ENCODE assay signal across 1 cellular context in genomic region chr1:165597883-165598675, GRCh38.
TF ChIP-seq lines count a peak whose summit lies in the region.

No MANE protein-coding gene starts in this region.

TF ChIP-seq in H1, 55 proteins besides CTCF, POLR2A, EP300 and RAD21:
- TF ChIP-seq HDAC2 (IDR thresholded peaks at IDR 0.05; ENCODE audit: borderline replicate concordance in 1 of 2, low read depth in 2 of 2, low read length in 2 of 2): 0 out of 4 replicates have a peak, but pooled peaks of 1 of the 2 experiments have one; percentile 65
- TF ChIP-seq RXRA (IDR thresholded peaks at IDR 0.05; ENCODE audit: insufficient read depth, low read depth, low read length): no peak
- no peak for TF ChIP-seq BACH1 (IDR thresholded peaks at IDR 0.05; ENCODE audit: low read length)
- TF ChIP-seq EGR1 (IDR thresholded peaks at IDR 0.05; ENCODE audit: borderline replicate concordance, low read depth, low read length): peak; percentile 97
- peak; percentile 59; the same call in 1 of the 2 replicates for TF ChIP-seq CREB1 (IDR thresholded peaks at IDR 0.05)
- TF ChIP-seq SP2 (IDR thresholded peaks at IDR 0.05; ENCODE audit: low read length): no peak
- peak; percentile 53 for TF ChIP-seq PHF8 (conservative IDR thresholded peaks at IDR 0.05; ENCODE audit: low read depth, low read length)
- TF ChIP-seq JUND (IDR thresholded peaks at IDR 0.05; ENCODE audit: low read length): no peak
- peak; percentile 64; the same call in 1 of the 2 replicates for TF ChIP-seq SP1 (IDR thresholded peaks at IDR 0.05; ENCODE audit: low read depth, low read length)
- no peak for TF ChIP-seq ATF2 (IDR thresholded peaks at IDR 0.05; ENCODE audit: low read length)
- TF ChIP-seq KDM4A (IDR thresholded peaks at IDR 0.05; ENCODE audit: low read depth, low read length, severe bottlenecking): peak; percentile 37
- TF ChIP-seq GABPA (IDR thresholded peaks at IDR 0.05; ENCODE audit: borderline replicate concordance, insufficient read depth, low read length): no peak
- no peak for TF ChIP-seq TCF12 (IDR thresholded peaks at IDR 0.05; ENCODE audit: low read depth, low read length)
- TF ChIP-seq NRF1 (IDR thresholded peaks at IDR 0.05; ENCODE audit: low read depth, low read length): no peak
- peak; percentile 31 for TF ChIP-seq MAX (IDR thresholded peaks at IDR 0.05)
- TF ChIP-seq, protein P1, sequence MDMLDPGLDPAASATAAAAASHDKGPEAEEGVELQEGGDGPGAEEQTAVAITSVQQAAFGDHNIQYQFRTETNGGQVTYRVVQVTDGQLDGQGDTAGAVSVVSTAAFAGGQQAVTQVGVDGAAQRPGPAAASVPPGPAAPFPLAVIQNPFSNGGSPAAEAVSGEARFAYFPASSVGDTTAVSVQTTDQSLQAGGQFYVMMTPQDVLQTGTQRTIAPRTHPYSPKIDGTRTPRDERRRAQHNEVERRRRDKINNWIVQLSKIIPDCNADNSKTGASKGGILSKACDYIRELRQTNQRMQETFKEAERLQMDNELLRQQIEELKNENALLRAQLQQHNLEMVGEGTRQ (IDR thresholded peaks at IDR 0.05; ENCODE audit: low read length): no peak
- TF ChIP-seq BCL11A (IDR thresholded peaks at IDR 0.05; ENCODE audit: low read depth in 2 of 2, low read length in 2 of 2): no peak
- TF ChIP-seq E2F6 (IDR thresholded peaks at IDR 0.05): peak; percentile 48; the same call in 1 of the 2 replicates
- peak; percentile 50; the same call in 1 of the 2 replicates for TF ChIP-seq TAF1 (IDR thresholded peaks at IDR 0.05; ENCODE audit: low read depth, low read length)
- no peak; the same call in 1 of the 2 replicates for TF ChIP-seq CHD2 (IDR thresholded peaks at IDR 0.05; ENCODE audit: low read length)
- TF ChIP-seq RFX5 (IDR thresholded peaks at IDR 0.05; ENCODE audit: borderline replicate concordance, low read depth, low read length): no peak
- TF ChIP-seq SIN3A (conservative IDR thresholded peaks at IDR 0.05 in 1 of 2, IDR thresholded peaks at IDR 0.05 in 1 of 2; ENCODE audit: low read depth in 1 of 2, low read length in 2 of 2): peak; percentile 48 to 55; a peak in 1 of 4 replicates
- no peak for TF ChIP-seq SIRT6 (IDR thresholded peaks at IDR 0.05; ENCODE audit: low read length)
- no peak for TF ChIP-seq CBX8 (IDR thresholded peaks at IDR 0.05; ENCODE audit: borderline replicate concordance, low read depth, low read length)
- peak; percentile 74 for TF ChIP-seq ASH2L (IDR thresholded peaks at IDR 0.05; ENCODE audit: low read length)
- no peak for TF ChIP-seq TBP (IDR thresholded peaks at IDR 0.05; ENCODE audit: low read depth, low read length)
- TF ChIP-seq CTBP2 (IDR thresholded peaks at IDR 0.05; ENCODE audit: borderline replicate concordance, insufficient read depth, insufficient read length, low read length): no peak
- TF ChIP-seq KDM1A (IDR thresholded peaks at IDR 0.05; ENCODE audit: borderline replicate concordance, low read length): no peak
- no peak for TF ChIP-seq EZH2 (IDR thresholded peaks at IDR 0.05; ENCODE audit: low read depth, low read length, severe bottlenecking)
- TF ChIP-seq RBBP5 (IDR thresholded peaks at IDR 0.05; ENCODE audit: borderline replicate concordance, low read depth, low read length): 0 out of 2 replicates have a peak, but pooled peaks have one; percentile 46
